8 cellular contexts compared by ENCODE assay signal in genomic region chr6:149922642-149923326, GRCh38. TPM values are rescaled to one million over a fixed set of nuclear protein-coding genes. Genes with fewer than 3 reads are reported as not detected.
DNase-seq lines count a peak whose midpoint lies in the region; ATAC-seq and TF ChIP-seq lines count a peak whose summit lies in the region.

A gene with protein sequence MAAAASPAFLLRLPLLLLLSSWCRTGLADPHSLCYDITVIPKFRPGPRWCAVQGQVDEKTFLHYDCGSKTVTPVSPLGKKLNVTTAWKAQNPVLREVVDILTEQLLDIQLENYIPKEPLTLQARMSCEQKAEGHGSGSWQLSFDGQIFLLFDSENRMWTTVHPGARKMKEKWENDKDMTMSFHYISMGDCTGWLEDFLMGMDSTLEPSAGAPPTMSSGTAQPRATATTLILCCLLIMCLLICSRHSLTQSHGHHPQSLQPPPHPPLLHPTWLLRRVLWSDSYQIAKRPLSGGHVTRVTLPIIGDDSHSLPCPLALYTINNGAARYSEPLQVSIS (minus strand): TSS chr6:149923121. CDS start chr6:149923010, 111 bp downstream.

- POLR2A ChIA-PET in HEK293T (lab: Yijun Ruan, JAX): no interaction called here

- 1% methylated on average over 16 of the region's 40 CpGs for WGBS in right lobe of liver (ENCODE audit: insufficient coverage, low coverage, low lambda C conversion rate, missing lambda C conversion rate)

- H3K4me3 ChIP-seq in right lobe of liver: peak within 1 kb of the TSS; percentile 23 to 50 (median 44)

- intact Hi-C loops in right lobe of liver (cut with DNase I): loop anchor here in 1 of 2 donors (5.0 kb wide), 1 partner anchor 85 kb away; no protein-coding TSS in a partner anchor

- H3K27ac ChIP-seq in right lobe of liver: no peak within 1 kb of the TSS

- TF ChIP-seq POLR2A in right lobe of liver (IDR thresholded peaks at IDR 0.05): no peak

- peaks cover 0 to 5% (median 0%) of the 10 kb centered on the region in 4 donors for H3K4me1 ChIP-seq in right lobe of liver

- ATAC-seq in right lobe of liver: peak; percentile 87 to 89 (median 88)
- ATAC-seq in GM18907 (IDR thresholded peaks at IDR 0.05; ENCODE audit: unreplicated experiment): no peak

- DNase-seq in Ammon's horn (ENCODE audit: low spot score) (peak; percentile 91), HEK293T (ENCODE audit: extremely low spot score) (peak; percentile 94), NCI-H748 (lab: John Stamatoyannopoulos, UW; ENCODE audit: unreplicated experiment) (peak; percentile 89), right lobe of liver (peak; percentile 89 to 92 (median 91))
- peak; percentile 56 to 75 for DNase-seq in activated CD8-positive, alpha-beta memory T cell treated with anti-CD3 and anti-CD28 coated beads for 1 hour (ENCODE audit: extremely low read depth in 1 of 2, low read depth in 1 of 2)
- DNase-seq in effector CD4-positive, alpha-beta T cell: peak; percentile 68
- peak; percentile 85 for DNase-seq in stimulated activated CD4-positive, alpha-beta T cell treated with anti-CD3 and anti-CD28 coated beads, Interleukin-1b, Interleukin-23, amount 100 ng/mL, for 48 hours

- TF ChIP-seq CTCF in right lobe of liver (IDR thresholded peaks at IDR 0.05): no peak

- CTCF ChIA-PET in HEK293T (lab: Yijun Ruan, JAX): interaction anchor here (0.7 to 1.9 kb wide), 4 partner anchors 17 to 84 kb away, joined by 3 to 7 read pairs (median 4); no protein-coding TSS in a partner anchor

- no peaks in the 10 kb centered on the region for H3K27me3 ChIP-seq in right lobe of liver

- H3K9me3 ChIP-seq in right lobe of liver: no peaks in the 10 kb centered on the region

- no peaks in the 10 kb centered on the region for H3K36me3 ChIP-seq in right lobe of liver

TF ChIP-seq in HEK293T, 16 proteins besides CTCF, POLR2A, EP300 and RAD21:
- TF ChIP-seq ARNT (IDR thresholded peaks at IDR 0.05) (no peak), SUZ12 (IDR thresholded peaks at IDR 0.05) (no peak), TARDBP (IDR thresholded peaks at IDR 0.05) (no peak), FOXK2 (IDR thresholded peaks at IDR 0.05) (no peak), BHLHE40 (IDR thresholded peaks at IDR 0.05; ENCODE audit: borderline replicate concordance) (no peak), PKNOX1 (IDR thresholded peaks at IDR 0.05) (no peak), HDGF (IDR thresholded peaks at IDR 0.05; ENCODE audit: borderline replicate concordance) (no peak), SP1 (IDR thresholded peaks at IDR 0.05) (no peak), ZNF384 (IDR thresholded peaks at IDR 0.05) (no peak), CTBP1 (IDR thresholded peaks at IDR 0.05; ENCODE audit: borderline replicate concordance) (no peak), L3MBTL2 (conservative IDR thresholded peaks at IDR 0.05) (no peak), NFRKB (IDR thresholded peaks at IDR 0.05) (no peak), FOXM1 (IDR thresholded peaks at IDR 0.05; ENCODE audit: borderline replicate concordance) (no peak), LEF1 (IDR thresholded peaks at IDR 0.05; ENCODE audit: borderline replicate concordance) (no peak), ELF4 (IDR thresholded peaks at IDR 0.05) (no peak), FOXA1 (IDR thresholded peaks at IDR 0.05) (no peak)
TF ChIP-seq in HEK293T: peak in this region for 0.

RNA-seq across cellular contexts. Expression of the gene that starts here (rescaled TPM):
- total RNA-seq in right lobe of liver: not detected

Comparison
In these comparisons a context has a peak if more than half of its experiments do, and no peak if none do; other contexts are left out.
1. Peak in DNase-seq, ATAC-seq and H3K4me3 ChIP-seq in right lobe of liver; RNA of the gene not detected or under 1 TPM.